In genomic region chr3:190132376-190132775, GRCh38 we compare ENCODE assay signal across 24 cellular contexts. TPM values are rescaled to one million over a fixed set of nuclear protein-coding genes. Genes with fewer than 3 reads are reported as not detected.
"Had no signal": no experiment of that assay in that cellular context is flagged by ENCODE, and none has a peak within 500 bp of the region (broad histone marks: within the 10 kb centered on the region; RNA-seq: fewer than 3 reads in every experiment).

No MANE protein-coding gene starts in this region.

- H3K27me3 Mint-ChIP-seq: stimulated activated memory B cell treated with anti-CD40 and anti-IgM and Interleukin-4, amounts not matched to agents 10 μg/mL and 1 μg/mL and 100 μg/mL, for 72 hours had no signal

- DNase-seq: activated CD4-positive, alpha-beta T cell treated with anti-CD3 and anti-CD28 coated beads for 36 hours; activated CD4-positive, alpha-beta T cell treated with anti-CD3 and anti-CD28 coated beads, Interleukin-2, amount 50 U/mL, for 48 hours; activated gamma-delta T cell treated with Interleukin-2 at 50 U/mL for 16 hours; activated T-cell treated with anti-CD3 and anti-CD28 coated beads for 4 hours; amniotic stem cell; foreskin melanocyte; heart left ventricle; immature natural killer cell; kidney glomerular epithelial cell; mesenchymal stem cell; mucosa of descending colon; naive B cell; ovary; sigmoid colon; spleen; stimulated activated CD4-positive, alpha-beta T cell treated with anti-CD3 and anti-CD28 coated beads, Interleukin-4, amount 100 ng/mL, for 4 hours; T-cell; upper lobe of right lung had no signal

- H3K36me3 Mint-ChIP-seq: activated naive CD4-positive, alpha-beta T cell treated with anti-CD3 and anti-CD28 coated beads, Interleukin-2, amount 50 U/mL, for 72 hours; immature natural killer cell; naive B cell; stimulated activated memory B cell treated with anti-CD40 and anti-IgM and Interleukin-4, amounts not matched to agents 10 μg/mL and 1 μg/mL and 100 μg/mL, for 72 hours; T-cell; WTC11 had no signal

- H3K4me1 Mint-ChIP-seq: activated CD4-positive, alpha-beta T cell treated with anti-CD3 and anti-CD28 coated beads for 36 hours; immature natural killer cell; naive B cell; stimulated activated memory B cell treated with anti-CD40 and anti-IgM and Interleukin-4, amounts not matched to agents 10 μg/mL and 1 μg/mL and 100 μg/mL, for 72 hours; T-cell had no signal

- H3K27ac Mint-ChIP-seq: activated CD4-positive, alpha-beta T cell treated with anti-CD3 and anti-CD28 coated beads for 36 hours; activated naive CD4-positive, alpha-beta T cell treated with anti-CD3 and anti-CD28 coated beads, Interleukin-2, amount 50 U/mL, for 72 hours; activated T-helper 1 cell treated with anti-CD3 and anti-CD28 coated beads, Interleukin-12 subunit alpha, Interleukin-12 subunit beta, Interleukin-2, Interleukin-4 antibody, amounts not matched to agents 30 ng/mL and 10 ng/mL and 1 ng/mL, durations not matched to agents 14 hours and 24 hours and 36 hours; immature natural killer cell; naive B cell; stimulated activated memory B cell treated with anti-CD40 and anti-IgM and Interleukin-4, amounts not matched to agents 10 μg/mL and 1 μg/mL and 100 μg/mL, for 72 hours; T-cell; WTC11 had no signal

- H3K4me1 ChIP-seq: sigmoid colon, spleen, upper lobe of right lung had no signal

- H3K9me3 Mint-ChIP-seq: activated naive CD4-positive, alpha-beta T cell treated with anti-CD3 and anti-CD28 coated beads, Interleukin-2, amount 50 U/mL, for 72 hours; activated T-helper 1 cell treated with anti-CD3 and anti-CD28 coated beads, Interleukin-12 subunit alpha, Interleukin-12 subunit beta, Interleukin-2, Interleukin-4 antibody, amounts not matched to agents 30 ng/mL and 10 ng/mL and 1 ng/mL, durations not matched to agents 14 hours and 24 hours and 36 hours; stimulated activated memory B cell treated with anti-CD40 and anti-IgM and Interleukin-4, amounts not matched to agents 10 μg/mL and 1 μg/mL and 100 μg/mL, for 72 hours; T-cell; WTC11 had no signal

- H3K9me3 ChIP-seq: mucosa of descending colon, ovary, sigmoid colon, spleen, thoracic aorta, upper lobe of right lung had no signal

- H3K4me3 Mint-ChIP-seq: activated CD4-positive, alpha-beta T cell treated with anti-CD3 and anti-CD28 coated beads for 36 hours; activated T-helper 1 cell treated with anti-CD3 and anti-CD28 coated beads, Interleukin-12 subunit alpha, Interleukin-12 subunit beta, Interleukin-2, Interleukin-4 antibody, amounts not matched to agents 30 ng/mL and 10 ng/mL and 1 ng/mL, durations not matched to agents 14 hours and 24 hours and 36 hours; immature natural killer cell; naive B cell; stimulated activated memory B cell treated with anti-CD40 and anti-IgM and Interleukin-4, amounts not matched to agents 10 μg/mL and 1 μg/mL and 100 μg/mL, for 72 hours; T-cell; WTC11 had no signal

- H3K27me3 ChIP-seq: ovary, sigmoid colon, spleen had no signal

- H3K36me3 ChIP-seq: heart left ventricle, ovary, sigmoid colon, spleen, thoracic aorta, upper lobe of right lung had no signal

- H3K27ac ChIP-seq: epithelial cell of prostate, heart left ventricle, ovary, sigmoid colon, spleen, thoracic aorta, upper lobe of right lung had no signal

- H3K4me3 ChIP-seq: heart left ventricle, mucosa of descending colon, ovary, sigmoid colon, spleen, thoracic aorta, upper lobe of right lung had no signal

RNA-seq across cellular contexts. Expression of gene P3H2, which starts 11.7 kb away (rescaled TPM):
- total RNA-seq: activated CD4-positive, alpha-beta T cell treated with anti-CD3 and anti-CD28 coated beads for 36 hours; activated naive CD4-positive, alpha-beta T cell treated with anti-CD3 and anti-CD28 coated beads, Interleukin-2, amount 50 U/mL, for 72 hours; activated T-helper 1 cell treated with anti-CD3 and anti-CD28 coated beads, Interleukin-12 subunit alpha, Interleukin-12 subunit beta, Interleukin-2, Interleukin-4 antibody, amounts not matched to agents 30 ng/mL and 10 ng/mL and 1 ng/mL, durations not matched to agents 14 hours and 24 hours and 36 hours had no signal
